Comparison of ENCODE assay signal across 17 cellular contexts in genomic region chr4:158201310-158201709, GRCh38. TPM values are rescaled to one million over a fixed set of nuclear protein-coding genes. Genes with fewer than 3 reads are reported as not detected.
DNase-seq lines count a peak whose midpoint lies in the region; FAIRE-seq and TF ChIP-seq lines count a peak whose summit lies in the region.
"Had no signal": no experiment of that assay in that cellular context is flagged by ENCODE, and none has a peak within 500 bp of the region (broad histone marks: within the 10 kb centered on the region; RNA-seq: fewer than 3 reads in every experiment).

No MANE protein-coding gene starts in this region.

- TF ChIP-seq CTCF in MM.1S (IDR thresholded peaks at IDR 0.05; ENCODE audit: low read length) (no peak), bronchial epithelial cell (IDR thresholded peaks at IDR 0.05; ENCODE audit: insufficient read depth, low read length, severe bottlenecking) (no peak), fibroblast of mammary gland (conservative IDR thresholded peaks at IDR 0.05; ENCODE audit: control insufficient read depth, insufficient read depth, low read depth, low read length) (no peak), RWPE1 (conservative IDR thresholded peaks at IDR 0.05; ENCODE audit: low read depth) (no peak)

- H4K20me1 ChIP-seq in MM.1S (ENCODE audit: insufficient read depth, low read length), result no peaks in the 10 kb centered on the region

- no peaks in the 10 kb centered on the region for H3K9me3 ChIP-seq in MM.1S (replicated peaks; ENCODE audit: insufficient read depth, low read length)
- H3K9me3 ChIP-seq: A549 had no signal

- H3K4me3 ChIP-seq in MM.1S (ENCODE audit: low read length) (no peak overlapping the region), bronchial epithelial cell (ENCODE audit: low read depth, low read length) (no peak overlapping the region), fibroblast of mammary gland (ENCODE audit: control insufficient read depth, low read depth, low read length) (no peak overlapping the region)
- H3K4me3 ChIP-seq: A549, PC-9 had no signal

- H2AFZ ChIP-seq in MM.1S (ENCODE audit: low read length), result no peak overlapping the region
- H2AFZ ChIP-seq: PC-9 had no signal

- FAIRE-seq in GM12891 (lab: Jason Lieb, UNC), result peak; percentile 48
- peak; percentile 75 for FAIRE-seq in bronchial epithelial cell (lab: Jason Lieb, UNC)
- FAIRE-seq: A549, H54 had no signal

- no peaks in the 10 kb centered on the region for H3K9me2 ChIP-seq in MM.1S (replicated peaks; ENCODE audit: insufficient read depth, low read length)

- peaks cover 9% of the 10 kb centered on the region for H3F3A ChIP-seq in MM.1S (ENCODE audit: insufficient read depth, low read length)

- peaks cover 24% of the 10 kb centered on the region for H3K4me1 ChIP-seq in MM.1S (ENCODE audit: low read length)
- H3K4me1 ChIP-seq: A549 had no signal

- no peak for TF ChIP-seq POLR2A in GM12891 (IDR thresholded peaks at IDR 0.05; ENCODE audit: low read depth, low read length)

- no peaks in the 10 kb centered on the region for H3K79me2 ChIP-seq in MM.1S (ENCODE audit: low read length)

- H3K27me3 ChIP-seq in MM.1S (replicated peaks; ENCODE audit: insufficient read depth, low read length) (no peaks in the 10 kb centered on the region), bronchial epithelial cell (ENCODE audit: control insufficient read depth, insufficient read depth, low read length) (no peaks in the 10 kb centered on the region)

- no peak overlapping the region for H3K9ac ChIP-seq in MM.1S (ENCODE audit: low read length)

- H3K36me3 ChIP-seq in MM.1S (replicated peaks; ENCODE audit: insufficient read depth, low read length) (no peaks in the 10 kb centered on the region), bronchial epithelial cell (ENCODE audit: control insufficient read depth, insufficient read depth, low read length) (peaks cover 1% of the 10 kb centered on the region)

- H3K4me2 ChIP-seq in MM.1S (ENCODE audit: low read depth, low read length), result no peak overlapping the region; the same call in 1 of the 2 replicates
- H3K4me2 ChIP-seq: A549, PC-9 had no signal

- CTCF ChIA-PET in RWPE1 (lab: Yijun Ruan, JAX), result no interaction called here

- no peak for DNase-seq in GM12891 (ENCODE audit: insufficient read length, low spot score)
- no peak for DNase-seq in MM.1S
- DNase-seq in bronchial epithelial cell (ENCODE audit: low read depth), result no peak
- peak; percentile 19 for DNase-seq in fibroblast of mammary gland (ENCODE audit: low read depth)
- DNase-seq in NOMO-1 treated with dmso at 0.1 percent for 144 hours (lab: John Stamatoyannopoulos, UW; ENCODE audit: unreplicated experiment), result no peak
- DNase-seq in NCI-H1436 treated with DMSO at 0.1 percent for 48 hours (lab: John Stamatoyannopoulos, UW), result no peak
- DNase-seq in RWPE1 (ENCODE audit: low spot score), result no peak
- DNase-seq: Calu3; CD4-positive, alpha-beta memory T cell; GF-D8; NCI-H1417 treated with DMSO at 0.1 percent for 48 hours; NCI-H2029; NCI-H2171; NCI-H526; PC-9 had no signal

- POLR2A ChIA-PET in RWPE1 (lab: Yijun Ruan, JAX; ENCODE audit: low non-redundant PET), result no interaction called here

- H3K27ac ChIP-seq in MM.1S (ENCODE audit: low read length) (peak overlapping the region; percentile 44; the same call in 1 of the 2 replicates), RWPE1 (no peak overlapping the region)
- H3K27ac ChIP-seq: A549, PC-9 had no signal

TF ChIP-seq in GM12891, 5 proteins besides CTCF, POLR2A, EP300 and RAD21:
- TF ChIP-seq POLR2AphosphoS5 (IDR thresholded peaks at IDR 0.05; ENCODE audit: low read depth, low read length) (no peak), PAX5 (IDR thresholded peaks at IDR 0.05; ENCODE audit: insufficient read depth, low read length, severe bottlenecking) (no peak), SPI1 (IDR thresholded peaks at IDR 0.05; ENCODE audit: low read depth, low read length) (no peak), POU2F2 (IDR thresholded peaks at IDR 0.05; ENCODE audit: low read depth, low read length) (no peak), TAF1 (IDR thresholded peaks at IDR 0.05; ENCODE audit: low read depth, low read length) (no peak)

RNA-seq across cellular contexts. Expression of gene TMEM144, which starts 9.0 kb away (rescaled TPM):
- polyA plus RNA-seq in GM12891 (2012; ENCODE audit: low read depth, missing spikeins), result 0.94 TPM
- 4.2 and 6.9 TPM in 2 replicates for total RNA-seq in bronchial epithelial cell
- polyA plus RNA-seq: CD4-positive, alpha-beta memory T cell had no signal

RNA-seq across cellular contexts. Expression of gene GASK1B, which starts 28.5 kb away (rescaled TPM):
- 0.13 TPM for polyA plus RNA-seq in GM12891 (2012; ENCODE audit: low read depth, missing spikeins)
- total RNA-seq in bronchial epithelial cell, result 1.2 and 2.1 TPM in 2 replicates
- polyA plus RNA-seq: CD4-positive, alpha-beta memory T cell had no signal
